ENCODE assay signal across 8 cellular contexts in genomic region chr7:100674441-100675407, GRCh38. TPM values are rescaled to one million over a fixed set of nuclear protein-coding genes. Genes with fewer than 3 reads are reported as not detected.
DNase-seq lines count a peak whose midpoint lies in the region; ATAC-seq, FAIRE-seq and TF ChIP-seq lines count a peak whose summit lies in the region.

No MANE protein-coding gene starts in this region.

- no peak for FAIRE-seq in GM19239 (lab: Jason Lieb, UNC)

- H3K36me3 ChIP-seq in RWPE2 (ENCODE audit: low read depth): peaks cover 34% of the 10 kb centered on the region
- H3K36me3 ChIP-seq in breast epithelium: no peaks in the 10 kb centered on the region

- H3K4me1 ChIP-seq in RWPE2 (ENCODE audit: insufficient read depth, poor library complexity, severe bottlenecking) (no peaks in the 10 kb centered on the region), breast epithelium (no peaks in the 10 kb centered on the region)

- no peak for ATAC-seq in RWPE2 (ENCODE audit: low read depth)

- intact Hi-C loops in breast epithelium (cut with DNase I; ENCODE audit: low total_unique reads): loop anchor here (10.0 kb wide), 1 partner anchor 70 kb away; the partner anchor contains the start of gene PCOLCE

- no peak for TF ChIP-seq POLR2A in breast epithelium (IDR thresholded peaks at IDR 0.05)

- no peak for TF ChIP-seq CTCF in RWPE2 (IDR thresholded peaks at IDR 0.05; ENCODE audit: poor library complexity, severe bottlenecking)
- no peak for TF ChIP-seq CTCF in breast epithelium (IDR thresholded peaks at IDR 0.05)

- H3K27ac ChIP-seq in RWPE2 (ENCODE audit: poor library complexity, severe bottlenecking) (peak overlapping the region; percentile 75), breast epithelium (peak overlapping the region; percentile 95 to 97)

- peak; percentile 58 for DNase-seq in NCI-H82 (lab: John Stamatoyannopoulos, UW)
- DNase-seq in NCI-H82 treated with DMSO at 0.1 percent for 48 hours (lab: John Stamatoyannopoulos, UW; ENCODE audit: unreplicated experiment): no peak
- no peak for DNase-seq in RWPE2 (ENCODE audit: low spot score)
- no peak for DNase-seq in breast epithelium (ENCODE audit: low spot score in 2 of 2)
- peak; percentile 67 for DNase-seq in left kidney (ENCODE audit: low read depth, low spot score)
- DNase-seq in stimulated activated naive CD4-positive, alpha-beta T cell treated with Interleukin-2 at 50 U/mL for 16 hours (lab: John Stamatoyannopoulos, UW): peak; percentile 59
- DNase-seq in GM19239 (ENCODE audit: insufficient read length, low spot score): no peak
- no peak for DNase-seq in AG08395 (ENCODE audit: low spot score)

- H3K4me3 ChIP-seq in RWPE2 (ENCODE audit: severe bottlenecking): peak overlapping the region; percentile 92
- peak overlapping the region; percentile 97 to 100 (median 98) for H3K4me3 ChIP-seq in breast epithelium

- H3K9me3 ChIP-seq in RWPE2 (ENCODE audit: severe bottlenecking) (no peaks in the 10 kb centered on the region), breast epithelium (no peaks in the 10 kb centered on the region)

- no peaks in the 10 kb centered on the region for H3K27me3 ChIP-seq in RWPE2 (ENCODE audit: insufficient read depth, poor library complexity, severe bottlenecking)
- H3K27me3 ChIP-seq in breast epithelium: no peaks in the 10 kb centered on the region

RNA-seq across cellular contexts. Expression of gene GNB2, which starts 1.2 kb away (rescaled TPM):
- 100 to 1,000 TPM; 113 to 197 (median 173) TPM for total RNA-seq in breast epithelium

RNA-seq across cellular contexts. Expression of gene ACTL6B, which starts 18.5 kb away (rescaled TPM):
- total RNA-seq in breast epithelium: not detected

RNA-seq across cellular contexts. Expression of gene GIGYF1, which starts 19.3 kb away (rescaled TPM):
- 10 to 100 TPM; 25.0 to 39.0 (median 34.8) TPM for total RNA-seq in breast epithelium

RNA-seq across cellular contexts. Expression of gene POP7, which starts 31.2 kb away (rescaled TPM):
- 10 to 100 TPM; 25.8 to 28.2 (median 27.4) TPM for total RNA-seq in breast epithelium

RNA-seq across cellular contexts. Expression of gene TFR2, which starts 33.4 kb away (rescaled TPM):
- under 1 TPM in 1 of 3 donors, not detected in 2; 0.48 TPM for total RNA-seq in breast epithelium

Comparison
In these comparisons a context has a peak if more than half of its experiments do, and no peak if none do; other contexts are left out.
1. DNase-seq: peak in NCI-H82 (single experiment), left kidney (single experiment) and stimulated activated naive CD4-positive, alpha-beta T cell treated with Interleukin-2 at 50 U/mL for 16 hours (single experiment); none in NCI-H82 treated with DMSO at 0.1 percent for 48 hours (single experiment), RWPE2 (single experiment), breast epithelium (0 of 2), GM19239 (single experiment) and AG08395 (single experiment).